28 cellular contexts compared by ENCODE assay signal in the genomic region with DNA sequence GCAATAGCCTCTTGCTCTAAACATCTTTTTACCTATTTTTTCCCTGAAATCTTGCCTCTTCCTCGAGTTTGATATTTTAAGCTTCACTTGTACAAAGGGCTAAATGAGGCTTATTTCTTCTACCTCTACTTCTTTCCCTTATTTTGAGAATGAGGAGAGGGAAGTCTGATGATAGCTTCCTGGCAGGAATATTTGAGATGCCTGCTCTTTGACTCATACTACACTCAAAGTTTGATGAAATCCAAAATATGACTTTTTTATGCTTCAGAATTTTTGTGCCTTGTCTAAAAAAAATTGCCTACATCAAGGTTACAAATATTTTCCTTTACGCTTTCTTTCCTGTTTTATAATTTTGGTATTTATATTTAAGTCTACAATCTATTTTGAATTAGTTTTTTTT.
DNase-seq lines count a peak whose midpoint lies in the region; ATAC-seq, FAIRE-seq and TF ChIP-seq lines count a peak whose summit lies in the region.
"Had no signal": no experiment of that assay in that cellular context is flagged by ENCODE, and none has a peak within 500 bp of the region (broad histone marks: within the 10 kb centered on the region; RNA-seq: fewer than 3 reads in every experiment).

No MANE protein-coding gene starts in this region.

- H2AFZ ChIP-seq in GM23248, result no peak overlapping the region
- H2AFZ ChIP-seq in astrocyte (ENCODE audit: low read depth, low read length), result no peak overlapping the region

- no peak for ATAC-seq in GM19351 (IDR thresholded peaks at IDR 0.05; ENCODE audit: unreplicated experiment)
- ATAC-seq: left lobe of liver, sciatic nerve had no signal

- H3K79me2 ChIP-seq in GM23248 (ENCODE audit: insufficient read depth) (no peaks in the 10 kb centered on the region), astrocyte (ENCODE audit: insufficient read depth, low read length) (no peaks in the 10 kb centered on the region)

- H3K27ac ChIP-seq in GM23248, result no peak overlapping the region
- H3K27ac ChIP-seq in astrocyte (ENCODE audit: low read depth, low read length), result no peak overlapping the region
- H3K27ac ChIP-seq in colonic mucosa, result no peak overlapping the region
- H3K27ac ChIP-seq: epithelial cell of prostate, testis had no signal

- no peak overlapping the region for H3K4me3 ChIP-seq in GM23248
- no peak overlapping the region for H3K4me3 ChIP-seq in astrocyte (ENCODE audit: insufficient read depth, low read depth, low read length)
- H3K4me3 ChIP-seq in fibroblast of villous mesenchyme (ENCODE audit: low read depth, low read length), result no peak overlapping the region
- H3K4me3 ChIP-seq in colonic mucosa, result no peak overlapping the region
- H3K4me3 ChIP-seq: testis had no signal

- H3K27me3 ChIP-seq in GM23248 (replicated peaks; ENCODE audit: insufficient read depth) (no peaks in the 10 kb centered on the region), astrocyte (ENCODE audit: insufficient read depth, low read length) (no peaks in the 10 kb centered on the region), colonic mucosa (no peaks in the 10 kb centered on the region)
- H3K27me3 ChIP-seq: BE2C, testis had no signal

- no peak overlapping the region for H3K4me3 Mint-ChIP-seq in astrocyte (ENCODE audit: unreplicated experiment)
- H3K4me3 Mint-ChIP-seq: activated naive CD8-positive, alpha-beta T cell treated with anti-CD3 and anti-CD28 coated beads for 36 hours; CD8-positive, alpha-beta memory T cell; immature natural killer cell had no signal

- no peak overlapping the region for H3K4me2 ChIP-seq in GM23248 (ENCODE audit: unreplicated experiment)
- peak overlapping the region; percentile 32 for H3K4me2 ChIP-seq in astrocyte (ENCODE audit: low read length)

- H3K36me3 ChIP-seq in GM23248 (ENCODE audit: low read depth) (no peaks in the 10 kb centered on the region), astrocyte (ENCODE audit: insufficient read depth, low read length) (no peaks in the 10 kb centered on the region), colonic mucosa (no peaks in the 10 kb centered on the region)
- H3K36me3 ChIP-seq: BE2C had no signal

- DNase-seq in GM23248, result peak; percentile 11
- peak; percentile 20 for DNase-seq in astrocyte (ENCODE audit: low read depth)
- DNase-seq in fibroblast of villous mesenchyme (ENCODE audit: low read depth), result peak; percentile 4
- peak; percentile 23 for DNase-seq in urothelium cell line (ENCODE audit: low spot score)
- no peak for DNase-seq in colonic mucosa
- DNase-seq in nucleus accumbens (lab: John Stamatoyannopoulos, UW), result no peak
- DNase-seq in stimulated activated naive CD4-positive, alpha-beta T cell (lab: John Stamatoyannopoulos, UW), result no peak
- DNase-seq: activated effector memory CD4-positive, alpha-beta T cell treated with anti-CD3 and anti-CD28 coated beads, Interleukin-2, amount 50 U/mL, for 16 hours; activated naive CD8-positive, alpha-beta T cell treated with anti-CD3 and anti-CD28 coated beads for 36 hours; activated T-cell treated with anti-CD3 and anti-CD28 coated beads for 4 hours; BE2C; CD8-positive, alpha-beta memory T cell; DMS153; effector CD4-positive, alpha-beta T cell; foreskin melanocyte; immature natural killer cell; mesendoderm; MV-4-11; NCI-H1436 treated with DMSO at 0.1 percent for 48 hours; RPMI8226; stimulated activated CD4-positive, alpha-beta T cell treated with anti-CD3 and anti-CD28 coated beads, Interleukin-15, amount 100 ng/mL, for 24 hours; stimulated activated naive CD4-positive, alpha-beta T cell treated with Interleukin-2 at 50 U/mL for 16 hours; testis had no signal

- in situ Hi-C loops in GM23248 (cut with MboI), result no loop called here

- no peaks in the 10 kb centered on the region for H3K9me3 Mint-ChIP-seq in astrocyte (ENCODE audit: unreplicated experiment)

- no peak for FAIRE-seq in astrocyte (lab: Jason Lieb, UNC)
- FAIRE-seq in urothelium cell line (lab: Jason Lieb, UNC), result no peak
- FAIRE-seq: TTC549 had no signal

- H3F3A ChIP-seq in GM23248 (ENCODE audit: insufficient read depth), result no peaks in the 10 kb centered on the region

- TF ChIP-seq CTCF in astrocyte (IDR thresholded peaks at IDR 0.05; ENCODE audit: insufficient read depth, low read depth, low read length) (no peak), fibroblast of villous mesenchyme (IDR thresholded peaks at IDR 0.05; ENCODE audit: insufficient read depth, low read depth, low read length) (no peak), colonic mucosa (IDR thresholded peaks at IDR 0.05) (no peak)

- peaks cover 8% of the 10 kb centered on the region for H3K4me1 Mint-ChIP-seq in astrocyte (ENCODE audit: low read depth, unreplicated experiment)
- H3K4me1 Mint-ChIP-seq: activated naive CD8-positive, alpha-beta T cell treated with anti-CD3 and anti-CD28 coated beads for 36 hours; CD8-positive, alpha-beta memory T cell; immature natural killer cell had no signal

- WGBS in GM23248 (ENCODE audit: low coverage in 1 of 2, low lambda C conversion rate in 2 of 2, missing lambda C conversion rate in 2 of 2), 2 experiments, result 14 to 18% methylated on average over 2 of the region's 2 CpGs

- no peaks in the 10 kb centered on the region for H4K20me1 ChIP-seq in GM23248 (ENCODE audit: insufficient read depth)
- H4K20me1 ChIP-seq in astrocyte (ENCODE audit: insufficient read depth, low read length), result no peaks in the 10 kb centered on the region

- H3K27me3 Mint-ChIP-seq in astrocyte (ENCODE audit: low read depth, unreplicated experiment), result no peaks in the 10 kb centered on the region
- H3K27me3 Mint-ChIP-seq: activated naive CD8-positive, alpha-beta T cell treated with anti-CD3 and anti-CD28 coated beads for 36 hours had no signal

- no peak overlapping the region for H3K9ac ChIP-seq in GM23248
- H3K9ac ChIP-seq in astrocyte (ENCODE audit: low read length), result no peak overlapping the region
- no peak overlapping the region for H3K9ac ChIP-seq in colonic mucosa (ENCODE audit: low read depth in 2 of 2, low read length in 2 of 2)

- H3K9me2 ChIP-seq in GM23248 (ENCODE audit: insufficient read depth), result no peaks in the 10 kb centered on the region

- H3K4me1 ChIP-seq in GM23248 (ENCODE audit: insufficient read depth) (no peaks in the 10 kb centered on the region), astrocyte (ENCODE audit: insufficient read depth, low read length) (no peaks in the 10 kb centered on the region), colonic mucosa (no peaks in the 10 kb centered on the region)
- H3K4me1 ChIP-seq: BE2C, testis had no signal

- H3K9me3 ChIP-seq in GM23248 (ENCODE audit: low read depth) (no peaks in the 10 kb centered on the region), astrocyte (ENCODE audit: insufficient read depth, low read depth, low read length) (no peaks in the 10 kb centered on the region), colonic mucosa (no peaks in the 10 kb centered on the region)
- H3K9me3 ChIP-seq: BE2C, testis had no signal

- peak overlapping the region; percentile 66 for H3K27ac Mint-ChIP-seq in astrocyte (ENCODE audit: unreplicated experiment)
- H3K27ac Mint-ChIP-seq: activated naive CD8-positive, alpha-beta T cell treated with anti-CD3 and anti-CD28 coated beads for 36 hours; CD8-positive, alpha-beta memory T cell; immature natural killer cell had no signal

- intact Hi-C loops in colonic mucosa (cut with DNase I), result no loop called here

- H3K36me3 Mint-ChIP-seq in astrocyte (ENCODE audit: low read depth, unreplicated experiment), result no peaks in the 10 kb centered on the region
- H3K36me3 Mint-ChIP-seq: activated naive CD8-positive, alpha-beta T cell treated with anti-CD3 and anti-CD28 coated beads for 36 hours; CD8-positive, alpha-beta memory T cell; immature natural killer cell had no signal

Comparison
In these comparisons a context has a peak if more than half of its experiments do, and no peak if none do; other contexts are left out.
1. DNase-seq: peak in GM23248 (single experiment), astrocyte (single experiment), fibroblast of villous mesenchyme (single experiment) and urothelium cell line (single experiment); none in colonic mucosa (single experiment), nucleus accumbens (0 of 56) and stimulated activated naive CD4-positive, alpha-beta T cell (0 of 6).